ENCODE assay signal across 16 cellular contexts in genomic region chr17:75402038-75402437, GRCh38. TPM values are rescaled to one million over a fixed set of nuclear protein-coding genes. Genes with fewer than 3 reads are reported as not detected.
DNase-seq lines count a peak whose midpoint lies in the region; ATAC-seq, FAIRE-seq and TF ChIP-seq lines count a peak whose summit lies in the region.
"Had no signal": no experiment of that assay in that cellular context is flagged by ENCODE, and none has a peak within 500 bp of the region (broad histone marks: within the 10 kb centered on the region; RNA-seq: fewer than 3 reads in every experiment).

No MANE protein-coding gene starts in this region.

- H3K4me3 Mint-ChIP-seq in dendritic cell treated with granulocyte-macrophage colony-stimulating factor and Interleukin-4, amounts not matched to agents 40 ng/mL and 50 ng/mL, for 4 days: peak overlapping the region; percentile 26
- H3K4me3 Mint-ChIP-seq in stimulated activated naive CD8-positive, alpha-beta T cell treated with anti-CD3 and anti-CD28 coated beads, Interleukin-15, amount 100 ng/mL, for 72 hours: peak overlapping the region; percentile 42 to 56
- H3K4me3 Mint-ChIP-seq: neural progenitor cell had no signal

- TF ChIP-seq RAD21 in HepG2 (CRISPR knock-in tag; IDR thresholded peaks at IDR 0.05): no peak

- WGBS in HepG2 (ENCODE audit: low lambda C conversion rate): 96% methylated on average over 2 of the region's 2 CpGs
- 71% methylated on average over 2 of the region's 2 CpGs for WGBS in right lobe of liver (ENCODE audit: insufficient coverage, low coverage, low lambda C conversion rate, missing lambda C conversion rate)

- no peak overlapping the region for H3K9ac ChIP-seq in HepG2 (ENCODE audit: insufficient read depth, low read depth, low read length)
- peak overlapping the region; percentile 16; the same call in 1 of the 2 replicates for H3K9ac ChIP-seq in OCI-LY1 (ENCODE audit: low read length)
- H3K9ac ChIP-seq: neural progenitor cell had no signal

- no peak overlapping the region for H2AFZ ChIP-seq in HepG2 (ENCODE audit: low read length)
- no peak overlapping the region for H2AFZ ChIP-seq in OCI-LY1 (ENCODE audit: low read length)
- H2AFZ ChIP-seq: neural progenitor cell had no signal

- H3K79me2 ChIP-seq in HepG2 (ENCODE audit: insufficient read depth, low read length) (peaks cover 79% of the 10 kb centered on the region), OCI-LY1 (ENCODE audit: insufficient read depth, low read length) (peaks cover 81% of the 10 kb centered on the region)

- H3K27me3 Mint-ChIP-seq in dendritic cell treated with granulocyte-macrophage colony-stimulating factor and Interleukin-4, amounts not matched to agents 40 ng/mL and 50 ng/mL, for 4 days: no peaks in the 10 kb centered on the region
- no peaks in the 10 kb centered on the region for H3K27me3 Mint-ChIP-seq in stimulated activated naive CD8-positive, alpha-beta T cell treated with anti-CD3 and anti-CD28 coated beads, Interleukin-15, amount 100 ng/mL, for 72 hours

- CTCF ChIA-PET in HepG2 (lab: Yijun Ruan, JAX; ENCODE audit: low intra/inter-chr PET ratio, low total read pairs): interaction anchor here (1.1 kb wide), 1 partner anchor 79 kb away, joined by 3 read pairs; no protein-coding TSS in a partner anchor

- TF ChIP-seq EP300 in HepG2 (IDR thresholded peaks at IDR 0.05; ENCODE audit: low read depth in 2 of 2, low read length in 2 of 2) (no peak), HepG2 (CRISPR knock-in tag; IDR thresholded peaks at IDR 0.05; ENCODE audit: borderline replicate concordance) (no peak)

- H3K4me1 ChIP-seq in HepG2 (ENCODE audit: insufficient read depth, low read length) (peaks cover 52% of the 10 kb centered on the region), right lobe of liver (peaks cover 0 to 17% (median 0%) of the 10 kb centered on the region in 4 donors), OCI-LY1 (ENCODE audit: insufficient read depth, low read length, severe bottlenecking) (peaks cover 45% of the 10 kb centered on the region)

- DNase-seq in HepG2 (ENCODE audit: low spot score) (no peak), right lobe of liver (no peak), NCI-H187 treated with DMSO at 0.1 percent for 48 hours (lab: John Stamatoyannopoulos, UW) (no peak), HuH-7 (ENCODE audit: low spot score) (no peak), AML-193 (lab: John Stamatoyannopoulos, UW) (no peak)
- no peak for DNase-seq in stimulated activated naive CD8-positive, alpha-beta T cell treated with anti-CD3 and anti-CD28 coated beads, Interleukin-15, amount 100 ng/mL, for 72 hours
- DNase-seq: cerebellar nuclear complex, left ventricle myocardium superior, NCI-H187, NCI-H510A, testis had no signal

- H3K27ac ChIP-seq in HepG2 (ENCODE audit: extremely low read length, insufficient read depth, low read length): no peak overlapping the region
- no peak overlapping the region for H3K27ac ChIP-seq in right lobe of liver
- H3K27ac ChIP-seq in OCI-LY1 (ENCODE audit: low read depth, low read length, poor library complexity, severe bottlenecking): peak overlapping the region; percentile 9
- H3K27ac ChIP-seq: neural progenitor cell, testis had no signal

- ATAC-seq in HepG2: no peak
- no peak for ATAC-seq in right lobe of liver
- peak; percentile 10 for ATAC-seq in stimulated activated naive CD8-positive, alpha-beta T cell treated with anti-CD3 and anti-CD28 coated beads, Interleukin-15, amount 100 ng/mL, for 72 hours
- ATAC-seq: left ventricle myocardium superior had no signal

- POLR2A ChIA-PET in HepG2 (lab: Yijun Ruan, JAX): interaction anchor here (0.6 to 1.3 kb wide), 3 partner anchors 9 to 113 kb away, joined by 4 to 10 read pairs (median 4); partner anchors contain the start of gene SLC25A19

- H3K36me3 Mint-ChIP-seq in dendritic cell treated with granulocyte-macrophage colony-stimulating factor and Interleukin-4, amounts not matched to agents 40 ng/mL and 50 ng/mL, for 4 days (ENCODE audit: low read depth): peaks cover 55% of the 10 kb centered on the region

- intact Hi-C loops in HepG2 (cut with micrococcal nuclease; ENCODE audit: unreplicated experiment) (no loop called here), right lobe of liver (cut with DNase I) (no loop called here)
- intact Hi-C loops in dendritic cell treated with granulocyte-macrophage colony-stimulating factor and Interleukin-4, amounts not matched to agents 40 ng/mL and 50 ng/mL, for 4 days (cut with micrococcal nuclease): loop anchor here (5.0 kb wide), 1 partner anchor 40 kb away; no protein-coding TSS in a partner anchor

- no peak overlapping the region for H3K27ac Mint-ChIP-seq in dendritic cell treated with granulocyte-macrophage colony-stimulating factor and Interleukin-4, amounts not matched to agents 40 ng/mL and 50 ng/mL, for 4 days
- H3K27ac Mint-ChIP-seq in stimulated activated naive CD8-positive, alpha-beta T cell treated with anti-CD3 and anti-CD28 coated beads, Interleukin-15, amount 100 ng/mL, for 72 hours: peak overlapping the region in 1 of 2 donors; percentile 33
- H3K27ac Mint-ChIP-seq: neural progenitor cell had no signal

- no peaks in the 10 kb centered on the region for H3K9me3 ChIP-seq in HepG2 (ENCODE audit: low read length)
- no peaks in the 10 kb centered on the region for H3K9me3 ChIP-seq in right lobe of liver
- no peaks in the 10 kb centered on the region for H3K9me3 ChIP-seq in OCI-LY1 (ENCODE audit: low read length)
- H3K9me3 ChIP-seq: testis had no signal

- no peaks in the 10 kb centered on the region for H3K9me3 Mint-ChIP-seq in dendritic cell treated with granulocyte-macrophage colony-stimulating factor and Interleukin-4, amounts not matched to agents 40 ng/mL and 50 ng/mL, for 4 days
- H3K9me3 Mint-ChIP-seq in stimulated activated naive CD8-positive, alpha-beta T cell treated with anti-CD3 and anti-CD28 coated beads, Interleukin-15, amount 100 ng/mL, for 72 hours: no peaks in the 10 kb centered on the region
- H3K9me3 Mint-ChIP-seq: neural progenitor cell had no signal

- no peak for TF ChIP-seq POLR2A in HepG2 (IDR thresholded peaks at IDR 0.05; ENCODE audit: insufficient read depth in 1 of 2, low read depth in 2 of 2, low read length in 2 of 2)
- no peak for TF ChIP-seq POLR2A in right lobe of liver (IDR thresholded peaks at IDR 0.05)

- in situ Hi-C loops in HepG2 (cut with HindIII; ENCODE audit: extremely low pct_ligation_motif_present, low pct_unique_long_range_greater_than_20kb): no loop called here

- peaks cover 62% of the 10 kb centered on the region for H3K4me1 Mint-ChIP-seq in dendritic cell treated with granulocyte-macrophage colony-stimulating factor and Interleukin-4, amounts not matched to agents 40 ng/mL and 50 ng/mL, for 4 days (ENCODE audit: low read depth)
- H3K4me1 Mint-ChIP-seq in stimulated activated naive CD8-positive, alpha-beta T cell treated with anti-CD3 and anti-CD28 coated beads, Interleukin-15, amount 100 ng/mL, for 72 hours: peaks cover 62% of the 10 kb centered on the region

- H3K36me3 ChIP-seq in HepG2 (replicated peaks in 1 of 2; ENCODE audit: control insufficient read depth in 1 of 2, insufficient read depth in 2 of 2, low read length in 2 of 2): peaks cover 2 to 5% of the 10 kb centered on the region in 2 experiments; a peak in 2 of 5 replicates
- H3K36me3 ChIP-seq in right lobe of liver: no peaks in the 10 kb centered on the region
- peaks cover 13% of the 10 kb centered on the region for H3K36me3 ChIP-seq in OCI-LY1 (ENCODE audit: insufficient read depth, low read length)
- H3K36me3 ChIP-seq: neural progenitor cell had no signal

- TF ChIP-seq CTCF in HepG2 (CRISPR knock-in tag; IDR thresholded peaks at IDR 0.05): no peak
- no peak for TF ChIP-seq CTCF in right lobe of liver (IDR thresholded peaks at IDR 0.05)
- no peak for TF ChIP-seq CTCF in OCI-LY1 (IDR thresholded peaks at IDR 0.05; ENCODE audit: low read length)

- no peaks in the 10 kb centered on the region for H3K9me2 ChIP-seq in OCI-LY1 (ENCODE audit: low read depth, low read length)

- H3K4me3 ChIP-seq in HepG2 (replicated peaks in 1 of 3; ENCODE audit: insufficient read depth in 1 of 3, low read depth in 2 of 3, low read length in 3 of 3): no peak overlapping the region
- H3K4me3 ChIP-seq in right lobe of liver: no peak overlapping the region
- peak overlapping the region; percentile 96 for H3K4me3 ChIP-seq in OCI-LY1 (ENCODE audit: low read depth, low read length, poor library complexity, severe bottlenecking)
- H3K4me3 ChIP-seq: neural progenitor cell, testis had no signal

- H3K27me3 ChIP-seq in HepG2 (ENCODE audit: control insufficient read depth in 1 of 2, insufficient read depth in 2 of 2, low read length in 2 of 2) (no peaks in the 10 kb centered on the region; a peak in 1 of 5 replicates), right lobe of liver (no peaks in the 10 kb centered on the region), OCI-LY1 (ENCODE audit: insufficient read depth, low read length) (no peaks in the 10 kb centered on the region)
- H3K27me3 ChIP-seq: neural progenitor cell, testis had no signal

- H3F3A ChIP-seq in OCI-LY1 (ENCODE audit: insufficient read depth, low read length): no peaks in the 10 kb centered on the region

- TSS peak; percentile 32 for BruUV-seq in HepG2 (replicated peaks; lab: Mats Ljungman, UMichigan)

- H3K4me2 ChIP-seq in HepG2 (ENCODE audit: low read depth, low read length) (peak overlapping the region; percentile 33), OCI-LY1 (ENCODE audit: low read length) (peak overlapping the region; percentile 54)
- H3K4me2 ChIP-seq: neural progenitor cell had no signal

- H4K20me1 ChIP-seq in HepG2 (ENCODE audit: insufficient read depth, low read length): peaks cover 25% of the 10 kb centered on the region
- no peaks in the 10 kb centered on the region for H4K20me1 ChIP-seq in OCI-LY1 (ENCODE audit: insufficient read depth, low read length)

- FAIRE-seq in HepG2 (lab: Jason Lieb, UNC): no peak
- FAIRE-seq: endothelial cell of umbilical vein, frontal cortex had no signal

RNA-seq across cellular contexts. Expression of gene GRB2, which starts 3.4 kb away (rescaled TPM):
- total RNA-seq in HepG2 (2016; rRNA removed; fragmentation: Illumina TruSeq; extraction: Trizol): 92.3 and 95.7 TPM in 2 replicates
- total RNA-seq in HepG2 (2016; cell fraction: cytosol; rRNA removed; fragmentation: Illumina TruSeq; extraction: Trizol; ENCODE audit: low read depth): 9.5 and 11.4 TPM in 2 replicates
- 81.8 and 96.0 TPM in 2 replicates for total RNA-seq in HepG2 (2016; cell fraction: insoluble cytoplasmic fraction; rRNA removed; fragmentation: Illumina TruSeq; extraction: Trizol)
- total RNA-seq in HepG2 (2016; cell fraction: membrane; rRNA removed; fragmentation: Illumina TruSeq; extraction: Trizol): 34.4 and 43.9 TPM in 2 replicates
- 44.5 and 52.3 TPM in 2 replicates for total RNA-seq in HepG2 (2016; cell fraction: nucleus; rRNA removed; fragmentation: Illumina TruSeq; extraction: Trizol)
- polyA plus RNA-seq in HepG2 (2011; rRNA removed): 67.9 and 84.6 TPM in 2 replicates
- polyA plus RNA-seq in HepG2 (2011; cell fraction: cytosol; rRNA removed): 65.4 and 67.1 TPM in 2 replicates
- polyA plus RNA-seq in HepG2 (2011; cell fraction: nucleus; rRNA removed): 28.7 and 29.6 TPM in 2 replicates
- polyA plus RNA-seq in HepG2 (2012): 66.8 and 70.9 TPM in 2 replicates
- polyA plus RNA-seq in HepG2 (2016; cell fraction: cytosol; fragmentation: Illumina TruSeq; extraction: Trizol; ENCODE audit: low read depth): 13.1 and 18.8 TPM in 2 replicates
- 142 and 160 TPM in 2 replicates for polyA plus RNA-seq in HepG2 (2016; cell fraction: insoluble cytoplasmic fraction; fragmentation: Illumina TruSeq; extraction: Trizol; ENCODE audit: low read depth)
- polyA plus RNA-seq in HepG2 (2016; cell fraction: membrane; fragmentation: Illumina TruSeq; extraction: Trizol; ENCODE audit: low read depth): 28.8 and 38.8 TPM in 2 replicates
- 76.0 and 89.2 TPM in 2 replicates for polyA plus RNA-seq in HepG2 (2016; cell fraction: nucleus; fragmentation: Illumina TruSeq; extraction: Trizol; ENCODE audit: insufficient read depth, low read depth)
- 55.3 and 73.1 TPM in 2 replicates for polyA minus RNA-seq in HepG2 (2011; rRNA and poly(A)+ RNA removed; ENCODE audit: low replicate concordance)
- 26.1 and 30.8 TPM in 2 replicates for polyA minus RNA-seq in HepG2 (2011; cell fraction: cytosol; rRNA and poly(A)+ RNA removed)
- polyA minus RNA-seq in HepG2 (2011; cell fraction: nucleus; rRNA and poly(A)+ RNA removed): 44.4 and 46.2 TPM in 2 replicates
- total RNA-seq in right lobe of liver: 10 to 100 TPM; 42.4 to 70.5 (median 53.8) TPM

RNA-seq across cellular contexts. Expression of gene TMEM94, which starts 54.4 kb away (rescaled TPM):
- total RNA-seq in HepG2 (2016; rRNA removed; fragmentation: Illumina TruSeq; extraction: Trizol) (20.8 and 32.6 TPM in 2 replicates), right lobe of liver (10 to 100 TPM; 24.2 to 47.1 (median 29.6) TPM)
- total RNA-seq in HepG2 (2016; cell fraction: cytosol; rRNA removed; fragmentation: Illumina TruSeq; extraction: Trizol; ENCODE audit: low read depth): 26.4 and 26.9 TPM in 2 replicates
- total RNA-seq in HepG2 (2016; cell fraction: insoluble cytoplasmic fraction; rRNA removed; fragmentation: Illumina TruSeq; extraction: Trizol): 17.2 and 32.1 TPM in 2 replicates
- total RNA-seq in HepG2 (2016; cell fraction: membrane; rRNA removed; fragmentation: Illumina TruSeq; extraction: Trizol): 23.6 and 28.5 TPM in 2 replicates
- 32.2 and 37.2 TPM in 2 replicates for total RNA-seq in HepG2 (2016; cell fraction: nucleus; rRNA removed; fragmentation: Illumina TruSeq; extraction: Trizol)
- 134 and 150 TPM in 2 replicates for polyA plus RNA-seq in HepG2 (2011; rRNA removed)
- 37.1 and 46.4 TPM in 2 replicates for polyA plus RNA-seq in HepG2 (2011; cell fraction: cytosol; rRNA removed)
- polyA plus RNA-seq in HepG2 (2011; cell fraction: nucleus; rRNA removed): 1,312 and 1,888 TPM in 2 replicates
- 125 and 137 TPM in 2 replicates for polyA plus RNA-seq in HepG2 (2012)
- 5.0 and 5.4 TPM in 2 replicates for polyA plus RNA-seq in HepG2 (2016; cell fraction: cytosol; fragmentation: Illumina TruSeq; extraction: Trizol; ENCODE audit: low read depth)
- 15.7 and 19.0 TPM in 2 replicates for polyA plus RNA-seq in HepG2 (2016; cell fraction: insoluble cytoplasmic fraction; fragmentation: Illumina TruSeq; extraction: Trizol; ENCODE audit: low read depth)
- polyA plus RNA-seq in HepG2 (2016; cell fraction: membrane; fragmentation: Illumina TruSeq; extraction: Trizol; ENCODE audit: low read depth): 16.7 and 22.4 TPM in 2 replicates
- polyA plus RNA-seq in HepG2 (2016; cell fraction: nucleus; fragmentation: Illumina TruSeq; extraction: Trizol; ENCODE audit: insufficient read depth, low read depth): 121 and 131 TPM in 2 replicates
- 36.2 and 133 TPM in 2 replicates for polyA minus RNA-seq in HepG2 (2011; rRNA and poly(A)+ RNA removed; ENCODE audit: low replicate concordance)
- 52.6 and 54.1 TPM in 2 replicates for polyA minus RNA-seq in HepG2 (2011; cell fraction: cytosol; rRNA and poly(A)+ RNA removed)
- 148 and 161 TPM in 2 replicates for polyA minus RNA-seq in HepG2 (2011; cell fraction: nucleus; rRNA and poly(A)+ RNA removed)
